ENCODE assay signal across 34 cellular contexts in genomic region chr16:86798247-86799041, GRCh38.
DNase-seq lines count a peak whose midpoint lies in the region; ATAC-seq, FAIRE-seq and TF ChIP-seq lines count a peak whose summit lies in the region.
"Had no signal": no experiment of that assay in that cellular context is flagged by ENCODE, and none has a peak within 500 bp of the region (broad histone marks: within the 10 kb centered on the region; RNA-seq: fewer than 3 reads in every experiment).

No MANE protein-coding gene starts in this region.

- H3K27ac ChIP-seq in right atrium auricular region (no peak overlapping the region), kidney (ENCODE audit: low read depth in 2 of 2, low read length in 2 of 2) (no peak overlapping the region)
- H3K27ac ChIP-seq: epithelial cell of prostate, lower lobe of right lung, parathyroid adenoma had no signal

- H3K4me3 ChIP-seq in right atrium auricular region, result no peak overlapping the region
- H3K4me3 ChIP-seq in astrocyte of the spinal cord (ENCODE audit: low read depth, low read length), result no peak overlapping the region
- no peak overlapping the region for H3K4me3 ChIP-seq in kidney (ENCODE audit: low read length in 2 of 2)
- H3K4me3 ChIP-seq: GM12878, lower lobe of right lung, mucosa of descending colon had no signal

- H3K27me3 ChIP-seq in right atrium auricular region, result no peaks in the 10 kb centered on the region

- no peak overlapping the region for H3K9ac ChIP-seq in kidney (ENCODE audit: low read length in 2 of 2)
- H3K9ac ChIP-seq: parathyroid adenoma had no signal

- peak; percentile 61 for ATAC-seq in left ventricle myocardium superior
- ATAC-seq in GM21360 (IDR thresholded peaks at IDR 0.05; ENCODE audit: unreplicated experiment), result no peak
- ATAC-seq: activated CD8-positive, alpha-beta memory T cell treated with anti-CD3 and anti-CD28 coated beads, Interleukin-2, amount 10 ng/mL, durations not matched to agents 7 days and 5 days; activated T-cell treated with anti-CD3 and anti-CD28 coated beads, Interleukin-2, amount 50 U/mL, for 72 hours; GM12878; lower lobe of right lung; mucosa of descending colon; WTC11 had no signal

- intact Hi-C loops in left ventricle myocardium superior (cut with micrococcal nuclease) (no loop called here), kidney (cut with DNase I) (no loop called here)

- H3K4me1 ChIP-seq in right atrium auricular region, result no peaks in the 10 kb centered on the region
- no peaks in the 10 kb centered on the region for H3K4me1 ChIP-seq in kidney (ENCODE audit: control insufficient read depth in 1 of 2, insufficient read depth in 1 of 2, low read depth in 1 of 2, low read length in 2 of 2)
- H3K4me1 ChIP-seq: lower lobe of right lung, parathyroid adenoma had no signal

- in situ Hi-C loops in astrocyte of the spinal cord (cut with HindIII; ENCODE audit: low sequenced_read_pairs), result no loop called here

- H3K9me3 ChIP-seq in right atrium auricular region, result no peaks in the 10 kb centered on the region
- no peaks in the 10 kb centered on the region for H3K9me3 ChIP-seq in kidney (ENCODE audit: control insufficient read depth in 1 of 2, low read length in 2 of 2)
- H3K9me3 ChIP-seq: lower lobe of right lung, mucosa of descending colon had no signal

- H3K36me3 ChIP-seq in right atrium auricular region, result no peaks in the 10 kb centered on the region
- no peaks in the 10 kb centered on the region for H3K36me3 ChIP-seq in kidney (ENCODE audit: control insufficient read depth in 1 of 2, insufficient read depth in 2 of 2, low read length in 2 of 2)
- H3K36me3 ChIP-seq: lower lobe of right lung had no signal

- TF ChIP-seq CTCF in right atrium auricular region (IDR thresholded peaks at IDR 0.05) (no peak), astrocyte of the spinal cord (IDR thresholded peaks at IDR 0.05; ENCODE audit: low read depth, low read length) (no peak), kidney (IDR thresholded peaks at IDR 0.05; ENCODE audit: borderline replicate concordance, extremely low read depth, insufficient read depth) (no peak)

- DNase-seq in left ventricle myocardium superior (no peak), right atrium auricular region (ENCODE audit: low spot score) (no peak), astrocyte of the spinal cord (ENCODE audit: low read depth, low spot score) (peak; percentile 14), glomerular visceral epithelial cell (ENCODE audit: extremely low spot score) (peak; percentile 65), NCI-H1105 treated with DMSO at 0.1 percent for 48 hours (lab: John Stamatoyannopoulos, UW) (no peak), NCI-H2196 treated with DMSO at 0.1 percent for 48 hours (lab: John Stamatoyannopoulos, UW; ENCODE audit: unreplicated experiment) (no peak), kidney (no peak)
- DNase-seq: 8988T; activated CD4-positive, alpha-beta T cell treated with anti-CD3 and anti-CD28 coated beads, Interleukin-2, amount 50 U/mL, for 1 hour; activated CD8-positive, alpha-beta memory T cell treated with anti-CD3 and anti-CD28 coated beads, Interleukin-2, amount 10 ng/mL, durations not matched to agents 7 days and 5 days; activated naive CD4-positive, alpha-beta T cell treated with anti-CD3 and anti-CD28 coated beads, Interleukin-2, amount 10 ng/mL, durations not matched to agents 7 days and 5 days; activated T-cell treated with anti-CD3 and anti-CD28 coated beads, Interleukin-2, amount 50 U/mL, for 72 hours; AML-193; CD4-positive, alpha-beta memory T cell; cerebellar nuclear complex; DMS53; foreskin melanocyte; hippocampal formation; Karpas-422; lower lobe of right lung; mucosa of descending colon; NCI-H1048; NCI-H2029 treated with DMSO at 0.1 percent for 48 hours; NCI-H446; SHP77; stimulated activated CD8-positive, alpha-beta memory T cell treated with anti-CD3 and anti-CD28 coated beads, Interleukin-4, amount 100 ng/mL, for 48 hours; SW 1271; trophoblast cell had no signal

- no peak for FAIRE-seq in kidney (lab: Jason Lieb, UNC)
- FAIRE-seq: GM12878, H54 had no signal

Comparison
In these comparisons a context has a peak if more than half of its experiments do, and no peak if none do; other contexts are left out.
1. DNase-seq: peak in astrocyte of the spinal cord (single experiment) and glomerular visceral epithelial cell (single experiment); none in left ventricle myocardium superior (single experiment), right atrium auricular region (single experiment), NCI-H1105 treated with DMSO at 0.1 percent for 48 hours (single experiment), NCI-H2196 treated with DMSO at 0.1 percent for 48 hours (single experiment) and kidney (single experiment).